1 cellular context compared by ENCODE assay signal in the genomic region with DNA sequence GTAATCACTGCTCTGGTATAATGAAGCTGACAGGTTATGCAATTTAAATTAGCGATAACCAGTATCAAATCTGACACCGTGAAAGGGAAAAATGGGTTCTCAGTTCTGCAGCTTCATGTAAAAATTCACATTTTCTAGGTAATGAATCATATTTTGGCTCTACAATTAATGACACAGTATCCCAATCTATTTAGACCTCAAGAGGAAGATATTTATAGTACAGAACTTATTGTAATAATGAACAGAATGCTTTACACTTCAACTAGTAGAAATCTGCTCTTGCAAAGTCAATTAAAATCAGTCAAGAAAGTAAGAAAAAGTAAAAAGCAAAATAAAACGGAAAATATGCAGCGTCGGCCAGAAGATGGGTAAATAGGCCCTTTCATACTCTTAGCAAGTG.
TF ChIP-seq lines count a peak whose summit lies in the region.

No MANE protein-coding gene starts in this region.

TF ChIP-seq in HepG2, 621 proteins besides CTCF, POLR2A, EP300 and RAD21:
- TF ChIP-seq YEATS4 (CRISPR knock-in tag; IDR thresholded peaks at IDR 0.05; ENCODE audit: borderline replicate concordance) (no peak), ZBTB20 (CRISPR knock-in tag; IDR thresholded peaks at IDR 0.05; ENCODE audit: borderline replicate concordance, low read depth) (no peak), RNF219 (CRISPR knock-in tag; IDR thresholded peaks at IDR 0.05) (no peak), TCF7 (IDR thresholded peaks at IDR 0.05; ENCODE audit: low read depth) (no peak), ZNF329 (CRISPR knock-in tag; IDR thresholded peaks at IDR 0.05; ENCODE audit: low read depth) (no peak), ZNF678 (CRISPR knock-in tag; IDR thresholded peaks at IDR 0.05) (no peak), ZNF737 (CRISPR knock-in tag; IDR thresholded peaks at IDR 0.05; ENCODE audit: borderline replicate concordance) (no peak), SRSF1 (optimal IDR thresholded peaks at IDR 0.05; ENCODE audit: low read depth, low read length) (no peak), ZIK1 (CRISPR knock-in tag; IDR thresholded peaks at IDR 0.05; ENCODE audit: borderline replicate concordance, low read depth) (no peak), FOXK2 (IDR thresholded peaks at IDR 0.05) (no peak), ZNF343 (CRISPR knock-in tag; IDR thresholded peaks at IDR 0.05) (no peak), ZNF687 (CRISPR knock-in tag; IDR thresholded peaks at IDR 0.05) (no peak), ELF3 (CRISPR knock-in tag; IDR thresholded peaks at IDR 0.05) (no peak)
- TF ChIP-seq, protein P1, sequence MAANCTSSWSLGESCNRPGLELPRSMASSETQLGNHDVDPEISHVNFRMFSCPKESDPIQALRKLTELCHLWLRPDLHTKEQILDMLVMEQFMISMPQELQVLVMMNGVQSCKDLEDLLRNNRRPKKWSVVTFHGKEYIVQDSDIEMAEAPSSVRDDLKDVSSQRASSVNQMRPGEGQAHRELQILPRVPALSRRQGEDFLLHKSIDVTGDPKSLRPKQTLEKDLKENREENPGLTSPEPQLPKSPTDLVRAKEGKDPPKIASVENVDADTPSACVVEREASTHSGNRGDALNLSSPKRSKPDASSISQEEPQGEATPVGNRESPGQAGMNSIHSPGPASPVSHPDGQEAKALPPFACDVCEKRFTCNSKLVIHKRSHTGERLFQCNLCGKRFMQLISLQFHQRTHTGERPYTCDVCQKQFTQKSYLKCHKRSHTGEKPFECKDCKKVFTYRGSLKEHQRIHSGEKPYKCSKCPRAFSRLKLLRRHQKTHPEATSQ (CRISPR knock-in tag; IDR thresholded peaks at IDR 0.05; ENCODE audit: borderline replicate concordance), result no peak
